ENCODE assay signal across 11 cellular contexts in the genomic region with DNA sequence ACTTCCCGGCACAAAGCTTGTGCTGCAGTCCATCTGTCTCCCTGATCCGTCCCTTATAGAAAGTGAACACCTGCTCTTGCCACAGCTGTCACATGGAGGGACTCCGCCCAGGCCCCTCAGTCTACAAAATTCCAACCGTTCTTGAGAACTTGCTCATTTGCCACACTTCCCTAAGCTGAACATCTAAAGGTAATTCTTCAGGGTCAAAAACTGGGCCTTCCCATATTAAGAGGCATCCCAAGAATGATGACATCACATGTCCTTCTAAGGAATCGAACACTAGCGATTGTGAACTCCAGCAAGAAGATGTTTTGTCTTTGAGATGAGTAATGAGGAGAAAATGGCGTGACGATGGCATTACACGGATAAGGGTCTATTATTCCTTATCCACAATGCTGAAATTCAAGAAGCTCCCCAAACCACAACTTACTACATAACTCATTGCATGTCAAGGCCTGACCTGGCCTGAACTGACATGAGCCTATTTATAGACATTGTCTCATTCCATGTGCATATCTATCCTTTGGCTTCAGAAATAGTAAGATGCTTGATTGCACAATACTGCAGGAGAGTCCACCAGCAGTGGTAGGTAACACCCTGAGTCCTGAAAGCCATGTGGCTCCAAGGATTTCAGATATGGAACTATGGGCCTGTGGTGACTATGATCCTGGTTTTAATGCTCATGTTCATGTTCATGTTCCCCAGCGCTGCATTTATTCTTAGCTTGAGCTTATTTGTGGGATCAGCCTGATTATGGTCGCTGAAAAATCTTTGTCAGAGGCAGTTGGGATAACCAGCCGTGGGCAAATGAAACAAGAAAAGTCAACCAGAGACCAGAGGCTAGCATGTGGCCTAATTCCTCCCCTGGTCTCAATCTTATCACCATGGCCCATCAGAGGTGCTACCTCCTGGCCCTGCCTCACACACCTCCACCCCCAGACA.
A peak's percentile ranks its signal among the peaks of the same experiment; 100 is the strongest.
DNase-seq lines count a peak whose midpoint lies in the region; ATAC-seq and TF ChIP-seq lines count a peak whose summit lies in the region.
"Had no signal": no experiment of that assay in that cellular context is flagged by ENCODE, and none has a peak within 500 bp of the region (broad histone marks: within the 10 kb centered on the region; RNA-seq: fewer than 3 reads in every experiment).

No MANE protein-coding gene starts in this region.

- H3K9me3 ChIP-seq in body of pancreas, result no peaks in the 10 kb centered on the region
- H3K9me3 ChIP-seq: adrenal gland, uterus had no signal

- TF ChIP-seq CTCF in CD14-positive monocyte (IDR thresholded peaks at IDR 0.05) (no peak), NB4 (IDR thresholded peaks at IDR 0.05; ENCODE audit: low read depth, low read length) (no peak), body of pancreas (IDR thresholded peaks at IDR 0.05) (no peak)

- DNase-seq in CD14-positive monocyte (ENCODE audit: low spot score) (peak; percentile 86), NB4 (ENCODE audit: low read depth) (peak; percentile 75), amniotic epithelial cell (ENCODE audit: low read depth) (peak; percentile 40), inferior parietal cortex (ENCODE audit: extremely low spot score) (peak; percentile 44), HuH-7 (ENCODE audit: low spot score) (no peak), body of pancreas (no peak)
- DNase-seq: islet precursor cell, uterus had no signal

- H3K9me3 Mint-ChIP-seq in CD14-positive monocyte, result peaks cover 0 to 5% (median 2%) of the 10 kb centered on the region in 7 donors

- TF ChIP-seq POLR2A in NB4 (IDR thresholded peaks at IDR 0.05; ENCODE audit: extremely low read depth, insufficient read length), result no peak
- TF ChIP-seq POLR2A in body of pancreas (IDR thresholded peaks at IDR 0.05), result no peak

- H3K27ac Mint-ChIP-seq in CD14-positive monocyte, result peak overlapping the region; percentile 91 to 99 (median 97)

- intact Hi-C loops in CD14-positive monocyte (cut with micrococcal nuclease) (loop anchor here (5.0 to 10.0 kb wide), 5 partner anchors 140 to 328 kb away; partner anchors contain the start of gene JARID2 (in 2 of the 2)), body of pancreas (cut with DNase I) (no loop called here)

- peaks cover 0 to 9% (median 0%) of the 10 kb centered on the region in 3 donors for H3K27me3 Mint-ChIP-seq in CD14-positive monocyte (ENCODE audit: low read depth in 3 of 3)

- no peak overlapping the region for H3K27ac ChIP-seq in body of pancreas
- H3K27ac ChIP-seq: uterus had no signal

- H3K4me1 ChIP-seq in body of pancreas, result no peaks in the 10 kb centered on the region

- peak overlapping the region; percentile 5 to 62 for H3K4me3 Mint-ChIP-seq in CD14-positive monocyte

- no peak for ATAC-seq in GM21825 (IDR thresholded peaks at IDR 0.05; ENCODE audit: unreplicated experiment)
- ATAC-seq in GM18520 (IDR thresholded peaks at IDR 0.05; ENCODE audit: unreplicated experiment), result no peak
- ATAC-seq in body of pancreas, result no peak

- no peaks in the 10 kb centered on the region for H3K27me3 ChIP-seq in body of pancreas
- H3K27me3 ChIP-seq: adrenal gland, uterus had no signal

- 87 to 92% methylated on average over 12 of the region's 12 CpGs for WGBS in body of pancreas, 2 donors

- H3K4me3 ChIP-seq in NB4 (ENCODE audit: low read depth, low read length) (no peak overlapping the region), body of pancreas (no peak overlapping the region)
- H3K4me3 ChIP-seq: adrenal gland, uterus had no signal

- peaks cover 59% of the 10 kb centered on the region for H3K4me1 Mint-ChIP-seq in CD14-positive monocyte

- peaks cover 6 to 11% of the 10 kb centered on the region in 2 donors for H3K36me3 Mint-ChIP-seq in CD14-positive monocyte

- no peaks in the 10 kb centered on the region for H3K36me3 ChIP-seq in body of pancreas (replicated peaks in 1 of 2; ENCODE audit: insufficient read depth in 1 of 2, low read depth in 2 of 2)
- H3K36me3 ChIP-seq: adrenal gland, uterus had no signal

Comparison
In these comparisons a context has a peak if more than half of its experiments do, and no peak if none do; other contexts are left out.
1. DNase-seq: peak in CD14-positive monocyte (single experiment), NB4 (single experiment), amniotic epithelial cell (single experiment) and inferior parietal cortex (single experiment); none in HuH-7 (single experiment) and body of pancreas (0 of 4).